Comparison of ENCODE assay signal across 22 cellular contexts in genomic region chr7:157521061-157521731, GRCh38.
DNase-seq lines count a peak whose midpoint lies in the region; ATAC-seq and TF ChIP-seq lines count a peak whose summit lies in the region.
"Had no signal": no experiment of that assay in that cellular context is flagged by ENCODE, and none has a peak within 500 bp of the region (broad histone marks: within the 10 kb centered on the region; RNA-seq: fewer than 3 reads in every experiment).

No MANE protein-coding gene starts in this region.

- H4K20me1 ChIP-seq in BLaER1 treated with 17β-estradiol and CSF1 and Interleukin-3, amounts not matched to agents 10 nM and 100 nM = peaks cover 0 to 10% (median 0%) of the 10 kb centered on the region in 11 experiments; a peak in 1 of 22 replicates
- no peaks in the 10 kb centered on the region for H4K20me1 ChIP-seq in DND-41 (ENCODE audit: insufficient read depth, low read length)

- peaks cover 24 to 66% (median 52%) of the 10 kb centered on the region in 10 experiments for H3K4me1 ChIP-seq in BLaER1 treated with 17β-estradiol and CSF1 and Interleukin-3, amounts not matched to agents 10 nM and 100 nM
- H3K4me1 ChIP-seq in DND-41 (ENCODE audit: insufficient read depth, low read length) = no peaks in the 10 kb centered on the region
- H3K4me1 ChIP-seq: ascending aorta, gastrocnemius medialis had no signal

- H3K27me3 Mint-ChIP-seq in chondrocyte (ENCODE audit: low read depth) = peaks cover 27% of the 10 kb centered on the region

- no peaks in the 10 kb centered on the region for H3K79me2 ChIP-seq in DND-41 (ENCODE audit: insufficient read depth, low read length)

- H3K4me3 ChIP-seq in BLaER1 treated with 17β-estradiol and CSF1 and Interleukin-3, amounts not matched to agents 10 nM and 100 nM = no peak overlapping the region
- H3K4me3 ChIP-seq in DND-41 (ENCODE audit: low read depth in 1 of 2, low read length in 2 of 2) = no peak overlapping the region
- H3K4me3 ChIP-seq: ascending aorta, gastrocnemius medialis, skin epidermis had no signal

- no peak for ATAC-seq in DND-41 (ENCODE audit: insufficient read depth, low read depth)
- ATAC-seq in HG03175 (IDR thresholded peaks at IDR 0.05; ENCODE audit: unreplicated experiment) = no peak
- ATAC-seq in HG02571 (IDR thresholded peaks at IDR 0.05; ENCODE audit: unreplicated experiment) = no peak
- ATAC-seq: esophagus mucosa; gastrocnemius medialis; naive thymus-derived CD8-positive, alpha-beta T cell had no signal

- no peaks in the 10 kb centered on the region for H3K9me3 ChIP-seq in BLaER1 treated with 17β-estradiol and CSF1 and Interleukin-3, amounts not matched to agents 10 nM and 100 nM (replicated peaks in 1 of 11)
- no peaks in the 10 kb centered on the region for H3K9me3 ChIP-seq in DND-41 (ENCODE audit: insufficient read depth, low read length, severe bottlenecking)
- H3K9me3 ChIP-seq: ascending aorta, gastrocnemius medialis had no signal

- TF ChIP-seq CTCF in DND-41 (IDR thresholded peaks at IDR 0.05; ENCODE audit: borderline replicate concordance, extremely low read depth, low read length, poor library complexity, severe bottlenecking) (no peak), chondrocyte (IDR thresholded peaks at IDR 0.05) (no peak)

- no peaks in the 10 kb centered on the region for H3K4me1 Mint-ChIP-seq in chondrocyte (ENCODE audit: low read depth)

- DNase-seq in DND-41 (peak; percentile 0), chondrocyte (ENCODE audit: low spot score) (peak; percentile 87), posterior vena cava (ENCODE audit: low spot score) (peak; percentile 67), SKM-1 (lab: John Stamatoyannopoulos, UW; ENCODE audit: unreplicated experiment) (no peak)
- DNase-seq: activated CD4-positive, alpha-beta T cell treated with anti-CD3 and anti-CD28 coated beads for 4 hours; activated naive CD4-positive, alpha-beta T cell treated with anti-CD3 and anti-CD28 coated beads, Interleukin-2, amount 50 U/mL, for 16 hours; cerebellar nuclear complex; effector CD8-positive, alpha-beta T cell; gastrocnemius medialis; HFFc6; mesenchymal stem cell; NCI-H774; SHP77 treated with DMSO at 0.1 percent for 48 hours; trophoblast cell had no signal

- peak overlapping the region; percentile 62 to 87 (median 74); a peak in 16 of 22 replicates for H3K4me2 ChIP-seq in BLaER1 treated with 17β-estradiol and CSF1 and Interleukin-3, amounts not matched to agents 10 nM and 100 nM
- H3K4me2 ChIP-seq in DND-41 (ENCODE audit: insufficient read depth, low read length) = no peak overlapping the region

- H2AFZ ChIP-seq in DND-41 (ENCODE audit: low read depth, low read length) = no peak overlapping the region

- H3K4me3 Mint-ChIP-seq in chondrocyte (ENCODE audit: unreplicated experiment) = no peak overlapping the region
- H3K4me3 Mint-ChIP-seq: HFFc6; naive thymus-derived CD8-positive, alpha-beta T cell; stimulated activated naive CD8-positive, alpha-beta T cell treated with anti-CD3 and anti-CD28 coated beads, Interleukin-15, Interleukin-2, amounts not matched to agents 100 ng/mL and 50 ng/mL, for 24 hours had no signal

- no peak overlapping the region for H3K27ac ChIP-seq in BLaER1 treated with 17β-estradiol and CSF1 and Interleukin-3, amounts not matched to agents 10 nM and 100 nM
- no peak overlapping the region for H3K27ac ChIP-seq in DND-41 (ENCODE audit: low read length)
- H3K27ac ChIP-seq: ascending aorta, gastrocnemius medialis, skin epidermis had no signal

- H3K9ac ChIP-seq in BLaER1 treated with 17β-estradiol and CSF1 and Interleukin-3, amounts not matched to agents 10 nM and 100 nM = no peak overlapping the region
- no peak overlapping the region for H3K9ac ChIP-seq in DND-41 (ENCODE audit: low read depth, low read length)

- intact Hi-C loops in posterior vena cava (cut with DNase I) = no loop called here

- H3K27me3 ChIP-seq in BLaER1 treated with 17β-estradiol and CSF1 and Interleukin-3, amounts not matched to agents 10 nM and 100 nM = peaks cover 0 to 26% (median 0%) of the 10 kb centered on the region in 11 experiments; a peak in 5 of 22 replicates
- no peaks in the 10 kb centered on the region for H3K27me3 ChIP-seq in DND-41 (ENCODE audit: insufficient read depth, low read length, poor library complexity)
- H3K27me3 ChIP-seq: ascending aorta had no signal

- H3K36me3 Mint-ChIP-seq in chondrocyte (ENCODE audit: low read depth) = no peaks in the 10 kb centered on the region
- H3K36me3 Mint-ChIP-seq: naive thymus-derived CD8-positive, alpha-beta T cell had no signal

- H3K27ac Mint-ChIP-seq in chondrocyte (ENCODE audit: unreplicated experiment) = no peak overlapping the region
- H3K27ac Mint-ChIP-seq: HFFc6; stimulated activated naive CD8-positive, alpha-beta T cell treated with anti-CD3 and anti-CD28 coated beads, Interleukin-15, Interleukin-2, amounts not matched to agents 100 ng/mL and 50 ng/mL, for 24 hours had no signal

- H3K36me3 ChIP-seq in BLaER1 treated with 17β-estradiol and CSF1 and Interleukin-3, amounts not matched to agents 10 nM and 100 nM = no peaks in the 10 kb centered on the region
- no peaks in the 10 kb centered on the region for H3K36me3 ChIP-seq in DND-41 (ENCODE audit: insufficient read depth, low read length)
- H3K36me3 ChIP-seq: ascending aorta, gastrocnemius medialis had no signal

- no peaks in the 10 kb centered on the region for H3K9me3 Mint-ChIP-seq in chondrocyte (ENCODE audit: low read depth)
- H3K9me3 Mint-ChIP-seq: naive thymus-derived CD8-positive, alpha-beta T cell; stimulated activated naive CD8-positive, alpha-beta T cell treated with anti-CD3 and anti-CD28 coated beads, Interleukin-15, Interleukin-2, amounts not matched to agents 100 ng/mL and 50 ng/mL, for 24 hours had no signal
